Comparison of ENCODE assay signal across 8 cellular contexts in the genomic region with DNA sequence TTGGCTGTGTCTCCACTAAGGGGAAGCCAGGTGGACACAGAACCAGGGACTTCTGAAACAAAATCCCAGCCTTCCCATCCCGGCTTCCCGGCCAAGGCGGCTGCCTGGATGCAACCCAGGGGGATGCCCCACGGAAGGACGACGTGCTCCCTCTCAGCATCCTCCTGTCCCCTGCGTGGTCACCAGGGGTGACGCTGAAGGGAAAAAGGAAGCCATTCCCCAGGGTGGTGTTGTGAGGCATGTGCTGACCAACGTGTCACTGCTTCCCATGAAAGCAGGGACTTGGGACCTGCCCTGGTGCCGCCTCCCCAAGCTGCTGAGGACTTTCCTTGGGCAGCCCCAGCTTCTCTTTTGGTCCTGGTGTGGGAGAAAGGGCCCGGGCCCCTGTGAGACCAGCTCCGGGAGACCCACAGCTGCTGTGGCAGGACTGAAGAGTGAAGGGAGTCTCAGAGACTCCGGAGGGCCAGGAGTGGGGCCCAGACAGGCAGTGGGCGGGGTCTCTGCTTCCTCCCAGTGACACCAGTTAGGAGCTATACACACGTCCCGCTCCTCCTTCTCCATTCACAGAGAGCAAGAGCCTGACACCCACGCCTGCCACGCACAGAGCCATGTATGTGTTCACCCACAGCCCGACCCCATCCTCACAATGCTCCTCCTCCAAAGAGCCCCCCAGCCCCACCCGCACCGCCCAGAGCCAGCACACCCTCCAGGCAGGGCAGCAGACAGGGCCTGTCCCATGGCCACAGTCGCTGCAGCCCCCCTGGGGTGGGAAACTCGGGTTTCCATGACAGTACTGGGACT.
DNase-seq lines count a peak whose midpoint lies in the region; ATAC-seq and TF ChIP-seq lines count a peak whose summit lies in the region.

No MANE protein-coding gene starts in this region.

- H3K4me1 ChIP-seq in RWPE2 (ENCODE audit: insufficient read depth, poor library complexity, severe bottlenecking) (no peaks in the 10 kb centered on the region), psoas muscle (peaks cover 3% of the 10 kb centered on the region), A673 (ENCODE audit: insufficient read depth, low read length, poor library complexity, severe bottlenecking) (no peaks in the 10 kb centered on the region)

- POLR2A ChIA-PET in A673 (lab: Charles Lee; ENCODE audit: low non-redundant PET) = no interaction called here

- peaks cover 25% of the 10 kb centered on the region for H3K27me3 ChIP-seq in H7 (ENCODE audit: control insufficient read depth, insufficient read depth, low read length)
- peaks cover 38% of the 10 kb centered on the region for H3K27me3 ChIP-seq in RWPE2 (ENCODE audit: insufficient read depth, poor library complexity, severe bottlenecking)
- H3K27me3 ChIP-seq in psoas muscle (ENCODE audit: insufficient read depth in 3 of 3, low read length in 2 of 3) = peaks cover 0 to 42% (median 10%) of the 10 kb centered on the region in 3 donors
- H3K27me3 ChIP-seq in A673 (replicated peaks; ENCODE audit: insufficient read depth, low read depth, low read length, poor library complexity) = peaks cover 42% of the 10 kb centered on the region

- intact Hi-C loops in Right ventricle myocardium superior (cut with DNase I) (no loop called here), psoas muscle (cut with DNase I) (loop anchor here in 1 of 2 donors (5.0 kb wide), 1 partner anchor 189 kb away; no protein-coding TSS in a partner anchor), A673 (cut with micrococcal nuclease; ENCODE audit: unreplicated experiment) (no loop called here)

- DNase-seq in H7 (peak; percentile 76), RWPE2 (ENCODE audit: low spot score) (peak; percentile 51), Right ventricle myocardium superior (peak; percentile 54), psoas muscle (peak in 1 of 2 donors; percentile 57), DMS53 (lab: John Stamatoyannopoulos, UW) (no peak), A673 (ENCODE audit: low spot score) (no peak)

- H3K4me3 ChIP-seq in H7 (ENCODE audit: insufficient read depth, low read depth, low read length) (no peak overlapping the region; the same call in 1 of the 2 replicates), RWPE2 (ENCODE audit: severe bottlenecking) (no peak overlapping the region), psoas muscle (peak overlapping the region; percentile 56), A673 (ENCODE audit: low read depth, low read length, poor library complexity, severe bottlenecking) (no peak overlapping the region)

- 38 to 60% (median 50%) methylated on average over 23 of the region's 23 CpGs for WGBS in psoas muscle, 3 donors

- no peak for ATAC-seq in RWPE2 (ENCODE audit: low read depth)
- ATAC-seq in Right ventricle myocardium superior (ENCODE audit: poor library complexity) = peak; percentile 13
- peak in 3 of 4 donors; percentile 10 to 19 (median 18) for ATAC-seq in psoas muscle
- no peak for ATAC-seq in GM19463 (IDR thresholded peaks at IDR 0.05; ENCODE audit: unreplicated experiment)
- no peak for ATAC-seq in HG03469 (IDR thresholded peaks at IDR 0.05; ENCODE audit: unreplicated experiment)

- H3K36me3 ChIP-seq in H7 (replicated peaks; ENCODE audit: control insufficient read depth, insufficient read depth, low read length) (no peaks in the 10 kb centered on the region), RWPE2 (ENCODE audit: low read depth) (no peaks in the 10 kb centered on the region), psoas muscle (ENCODE audit: insufficient read depth in 1 of 2, low read depth in 1 of 2) (no peaks in the 10 kb centered on the region), A673 (ENCODE audit: insufficient read depth, low read length, poor library complexity, severe bottlenecking) (no peaks in the 10 kb centered on the region)

- H3K9me3 ChIP-seq in RWPE2 (ENCODE audit: severe bottlenecking) (peaks cover 7% of the 10 kb centered on the region), psoas muscle (no peaks in the 10 kb centered on the region), A673 (ENCODE audit: low read depth, low read length, poor library complexity, severe bottlenecking) (peaks cover 16% of the 10 kb centered on the region)

- TF ChIP-seq CTCF in RWPE2 (IDR thresholded peaks at IDR 0.05; ENCODE audit: poor library complexity, severe bottlenecking) (no peak), psoas muscle (IDR thresholded peaks at IDR 0.05) (no peak), A673 (conservative IDR thresholded peaks at IDR 0.05; ENCODE audit: low read depth, low read length) (no peak)

- CTCF ChIA-PET in A673 (lab: Charles Lee) = no interaction called here

- BruUV-seq in A673 (replicated peaks; lab: Mats Ljungman, UMichigan) = no TSS peak

- H3K27ac ChIP-seq in RWPE2 (ENCODE audit: poor library complexity, severe bottlenecking) (no peak overlapping the region), psoas muscle (peak overlapping the region; percentile 18), A673 (ENCODE audit: low read depth, low read length, poor library complexity, severe bottlenecking) (no peak overlapping the region)

Comparison
In these comparisons a context has a peak if more than half of its experiments do, and no peak if none do; other contexts are left out.
1. DNase-seq: peak in H7 (single experiment), RWPE2 (single experiment) and Right ventricle myocardium superior (single experiment); none in DMS53 (single experiment) and A673 (single experiment).
2. ATAC-seq: peak in Right ventricle myocardium superior (single experiment) and psoas muscle (3 of 4); none in RWPE2 (single experiment), GM19463 (single experiment) and HG03469 (single experiment).